8 cellular contexts compared by ENCODE assay signal in genomic region chr6:20211037-20211940, GRCh38. TPM values are rescaled to one million over a fixed set of nuclear protein-coding genes. Genes with fewer than 3 reads are reported as not detected.
DNase-seq lines count a peak whose midpoint lies in the region; ATAC-seq and TF ChIP-seq lines count a peak whose summit lies in the region.

No MANE protein-coding gene starts in this region.

- intact Hi-C loops in HCT116 (cut with micrococcal nuclease), result loop anchor here (5.0 kb wide), 1 partner anchor 191 kb away; the partner anchor contains the start of gene E2F3

- H3K4me2 ChIP-seq in HCT116 (ENCODE audit: low read length) (peak overlapping the region; percentile 92), fibroblast of lung (ENCODE audit: extremely low read depth, insufficient read depth, low read length) (peak overlapping the region; percentile 75), parathyroid adenoma (ENCODE audit: low read length) (peak overlapping the region; percentile 96)

- H3K27me3 ChIP-seq in HCT116 (ENCODE audit: insufficient read depth, low read length), result no peaks in the 10 kb centered on the region
- no peaks in the 10 kb centered on the region for H3K27me3 ChIP-seq in SJSA1 (replicated peaks)
- no peaks in the 10 kb centered on the region for H3K27me3 ChIP-seq in fibroblast of lung (ENCODE audit: control insufficient read depth, insufficient read depth, low read length)
- H3K27me3 ChIP-seq in parathyroid adenoma (ENCODE audit: control insufficient read depth, insufficient read depth, low read length), result no peaks in the 10 kb centered on the region

- peak; percentile 65 for DNase-seq in GM12865 (ENCODE audit: low read depth)
- DNase-seq in HCT116 (ENCODE audit: low read depth, low spot score), result no peak
- DNase-seq in SJSA1 (ENCODE audit: low read depth in 1 of 2, low spot score in 2 of 2), result peak in 1 of 2 experiments; percentile 25
- peak; percentile 22 to 53 for DNase-seq in fibroblast of lung (ENCODE audit: low read depth in 2 of 2)
- no peak for DNase-seq in inferior parietal cortex (ENCODE audit: extremely low spot score)

- CTCF ChIA-PET in HCT116 (lab: Charles Lee), result interaction anchor here (1.2 to 1.4 kb wide), 2 partner anchors 12 to 85 kb away, joined by 3 read pairs; no protein-coding TSS in a partner anchor

- H3K9me3 ChIP-seq in HCT116 (ENCODE audit: control insufficient read depth in 1 of 2, insufficient read depth in 1 of 2, low read depth in 1 of 2, low read length in 2 of 2) (no peaks in the 10 kb centered on the region), SJSA1 (replicated peaks) (no peaks in the 10 kb centered on the region), fibroblast of lung (ENCODE audit: control insufficient read depth, insufficient read depth, low read depth, low read length) (no peaks in the 10 kb centered on the region), parathyroid adenoma (ENCODE audit: control insufficient read depth, low read length) (no peaks in the 10 kb centered on the region)

- TF ChIP-seq POLR2A in HCT116 (IDR thresholded peaks at IDR 0.05; ENCODE audit: borderline replicate concordance, extremely low read depth, insufficient read depth, insufficient read length) (no peak), GM18505 (IDR thresholded peaks at IDR 0.05; ENCODE audit: borderline replicate concordance, extremely low read depth, insufficient read depth, insufficient read length) (no peak)

- H3K9ac ChIP-seq in HCT116 (ENCODE audit: low read length), result peak overlapping the region; percentile 74
- H3K9ac ChIP-seq in fibroblast of lung (ENCODE audit: insufficient read depth, low read length), result peak overlapping the region; percentile 73
- no peak overlapping the region for H3K9ac ChIP-seq in parathyroid adenoma

- no peaks in the 10 kb centered on the region for H4K20me1 ChIP-seq in HCT116 (ENCODE audit: insufficient read depth)
- H4K20me1 ChIP-seq in fibroblast of lung (ENCODE audit: control insufficient read depth, extremely low read depth, insufficient read depth, low read length), result no peaks in the 10 kb centered on the region

- RAD21 ChIA-PET in HCT116 (lab: Charles Lee; ENCODE audit: low non-redundant PET in 1 of 2, low total read pairs in 2 of 2, uncharacterized antibody in 2 of 2, unreplicated experiment in 2 of 2), result no interaction called here

- H3K36me3 ChIP-seq in HCT116 (ENCODE audit: control insufficient read depth in 1 of 2, insufficient read depth in 2 of 2, low read length in 2 of 2) (no peaks in the 10 kb centered on the region), SJSA1 (peaks cover 14% of the 10 kb centered on the region), fibroblast of lung (ENCODE audit: control insufficient read depth, insufficient read depth, low read length) (no peaks in the 10 kb centered on the region), parathyroid adenoma (ENCODE audit: control insufficient read depth, insufficient read depth, low read length) (no peaks in the 10 kb centered on the region)

- H3K4me1 ChIP-seq in HCT116 (ENCODE audit: control insufficient read depth in 1 of 2, insufficient read depth in 2 of 2, low read length in 2 of 2) (peaks cover 7 to 23% of the 10 kb centered on the region in 2 experiments; a peak in 3 of 4 replicates), SJSA1 (replicated peaks) (peaks cover 40% of the 10 kb centered on the region), fibroblast of lung (ENCODE audit: control insufficient read depth, extremely low read depth, insufficient read depth, low read length) (no peaks in the 10 kb centered on the region), parathyroid adenoma (peaks cover 6% of the 10 kb centered on the region)

- POLR2A ChIA-PET in HCT116 (lab: Charles Lee), result no interaction called here

- no peak for TF ChIP-seq RAD21 in HCT116 (IDR thresholded peaks at IDR 0.05; ENCODE audit: low read depth)

- H3K4me3 ChIP-seq in GM12865 (ENCODE audit: low read depth, low read length) (peak overlapping the region; percentile 96), HCT116 (replicated peaks in 1 of 2; ENCODE audit: low read depth in 1 of 2, low read length in 2 of 2) (peak overlapping the region; percentile 72 to 78), SJSA1 (peak overlapping the region; percentile 78), fibroblast of lung (replicated peaks in 1 of 4; ENCODE audit: control extremely low read depth in 1 of 4, insufficient read depth in 1 of 4, low read depth in 3 of 4, low read length in 4 of 4) (peak overlapping the region; percentile 81 to 89 (median 84)), parathyroid adenoma (ENCODE audit: low read depth, low read length) (peak overlapping the region; percentile 80)

- H3K79me2 ChIP-seq in HCT116 (ENCODE audit: insufficient read depth, low read length) (peaks cover 14% of the 10 kb centered on the region; the same call in 1 of the 2 replicates), fibroblast of lung (ENCODE audit: control insufficient read depth, insufficient read depth, low read length) (no peaks in the 10 kb centered on the region), parathyroid adenoma (no peaks in the 10 kb centered on the region)

- H2AFZ ChIP-seq in HCT116 (ENCODE audit: low read depth, low read length, poor library complexity, severe bottlenecking) (peak overlapping the region; percentile 41), fibroblast of lung (ENCODE audit: low read length) (peak overlapping the region; percentile 93), parathyroid adenoma (peak overlapping the region; percentile 95)

- TF ChIP-seq CTCF in GM12865 (IDR thresholded peaks at IDR 0.05; ENCODE audit: insufficient read depth, low read depth, low read length, missing control alignments) (no peak), HCT116 (IDR thresholded peaks at IDR 0.05 in 2 of 3, conservative IDR thresholded peaks at IDR 0.05 in 1 of 3; ENCODE audit: borderline replicate concordance in 1 of 3, insufficient read depth in 1 of 3, low read depth in 2 of 3, low read length in 2 of 3) (no peak), fibroblast of lung (conservative IDR thresholded peaks at IDR 0.05 in 1 of 2, IDR thresholded peaks at IDR 0.05 in 1 of 2; ENCODE audit: low read depth in 1 of 2, low read length in 2 of 2) (no peak), parathyroid adenoma (IDR thresholded peaks at IDR 0.05) (no peak)

- H3K27ac ChIP-seq in HCT116 (ENCODE audit: low read depth, low read length), result peak overlapping the region; percentile 70
- H3K27ac ChIP-seq in SJSA1, result peak overlapping the region; percentile 87
- H3K27ac ChIP-seq in fibroblast of lung (ENCODE audit: insufficient read depth, low read length), result peak overlapping the region; percentile 78
- peak overlapping the region; percentile 77 for H3K27ac ChIP-seq in parathyroid adenoma

- ATAC-seq in HCT116 (peak; percentile 39), GM21576 (IDR thresholded peaks at IDR 0.05; ENCODE audit: unreplicated experiment) (no peak), GM18505 (IDR thresholded peaks at IDR 0.05; ENCODE audit: unreplicated experiment) (no peak)

- H3K9me2 ChIP-seq in HCT116 (ENCODE audit: insufficient read depth), result no peaks in the 10 kb centered on the region

- BruUV-seq in HCT116 (replicated peaks; lab: Mats Ljungman, UMichigan), result TSS peak; percentile 41

TF ChIP-seq in HCT116, 20 proteins besides CTCF, POLR2A, EP300 and RAD21:
- TF ChIP-seq SIN3A (IDR thresholded peaks at IDR 0.05; ENCODE audit: low read depth), result no peak; the same call in 1 of the 2 replicates
- TF ChIP-seq POLR2AphosphoS5 (IDR thresholded peaks at IDR 0.05; ENCODE audit: low read depth, low read length), result peak; percentile 84

RNA-seq across cellular contexts. Expression of gene MBOAT1, which starts 1.0 kb away (rescaled TPM):
- 11.7 TPM for total RNA-seq in HCT116 (2021; ENCODE audit: unreplicated experiment)
- 6.0 and 6.5 TPM in 2 replicates for polyA plus RNA-seq in HCT116 (2012)
- 36.7 and 56.6 TPM in 2 replicates for total RNA-seq in SJSA1 (2014; rRNA removed; shearing (Covaris generic))
- total RNA-seq in fibroblast of lung, result 4.9 and 6.6 TPM in 2 replicates
- 3.1 and 3.9 TPM in 2 replicates for polyA plus RNA-seq in fibroblast of lung
- 1.7 and 2.2 TPM in 2 replicates for polyA plus RNA-seq in fibroblast of lung (2012)
- 3.7 and 5.7 TPM in 2 replicates for polyA minus RNA-seq in fibroblast of lung (ENCODE audit: low replicate concordance)

Comparison
In these comparisons a context has a peak if more than half of its experiments do, and no peak if none do; other contexts are left out.
1. DNase-seq: peak in GM12865 (single experiment) and fibroblast of lung (2 of 2); none in HCT116 (single experiment) and inferior parietal cortex (single experiment).
2. H2AFZ ChIP-seq: peak in every context shown above with its lines; median percentile 95 in parathyroid adenoma; 93 in fibroblast of lung; 41 in HCT116.
3. Peak in every context shown above with its lines, with median percentiles within 50 percentile points of each other: H3K4me3 ChIP-seq, H3K27ac ChIP-seq and H3K4me2 ChIP-seq.